ENCODE assay signal across 8 cellular contexts in the genomic region with DNA sequence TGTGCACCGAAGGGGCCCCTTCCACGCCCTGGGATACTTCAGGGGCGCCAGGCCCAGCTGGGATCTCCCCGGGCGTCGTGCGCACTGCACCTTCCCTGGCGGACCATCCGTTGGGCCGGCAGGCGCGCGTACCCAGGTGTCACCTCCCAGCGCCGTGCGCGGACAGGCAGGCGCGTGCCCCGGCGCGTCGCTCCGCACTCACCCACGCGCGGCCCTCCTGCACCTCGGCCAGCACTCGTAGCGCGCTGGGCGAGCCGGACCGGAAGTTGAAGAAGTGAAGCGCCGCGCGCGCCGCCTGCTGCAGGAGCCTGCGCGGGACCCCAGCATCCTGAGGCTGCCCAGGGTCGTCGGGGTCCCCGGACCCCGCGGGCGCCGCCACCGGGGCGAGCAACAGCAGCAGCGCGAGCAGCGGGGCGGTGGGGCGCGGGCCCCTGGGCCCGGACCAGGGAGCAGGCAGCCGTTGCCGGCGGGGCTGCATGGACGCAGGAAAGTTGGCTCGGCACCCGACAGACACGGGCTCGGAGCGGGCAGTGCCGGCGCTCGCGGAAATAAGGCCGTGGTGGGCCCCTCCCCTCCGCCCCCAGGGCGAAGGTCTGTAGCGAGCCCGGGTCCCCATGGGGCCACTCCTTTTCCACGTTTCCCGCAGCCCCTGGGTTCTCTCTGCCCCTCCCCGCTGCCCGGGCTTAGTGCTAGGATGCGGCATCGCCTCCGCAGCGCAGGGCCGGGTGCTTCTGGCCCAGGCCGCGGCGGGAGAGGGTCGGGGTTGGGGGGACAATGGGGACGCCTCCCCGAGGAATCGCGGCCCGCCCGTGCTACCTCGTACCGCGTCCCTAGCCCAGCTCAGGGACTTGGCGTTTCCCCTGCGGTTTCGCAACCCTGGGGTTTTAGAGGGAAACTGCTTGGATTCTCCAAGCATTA. TPM values are rescaled to one million over a fixed set of nuclear protein-coding genes. Genes with fewer than 3 reads are reported as not detected.
DNase-seq lines count a peak whose midpoint lies in the region; ATAC-seq and TF ChIP-seq lines count a peak whose summit lies in the region.

A gene with protein sequence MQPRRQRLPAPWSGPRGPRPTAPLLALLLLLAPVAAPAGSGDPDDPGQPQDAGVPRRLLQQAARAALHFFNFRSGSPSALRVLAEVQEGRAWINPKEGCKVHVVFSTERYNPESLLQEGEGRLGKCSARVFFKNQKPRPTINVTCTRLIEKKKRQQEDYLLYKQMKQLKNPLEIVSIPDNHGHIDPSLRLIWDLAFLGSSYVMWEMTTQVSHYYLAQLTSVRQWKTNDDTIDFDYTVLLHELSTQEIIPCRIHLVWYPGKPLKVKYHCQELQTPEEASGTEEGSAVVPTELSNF (minus strand): TSS at position 520 of the 918 bp plus-strand sequence. CDS start 42 bp downstream, at position 478.

- no peak within 1 kb of the TSS for H3K27ac Mint-ChIP-seq in activated CD4-positive, alpha-beta memory T cell treated with anti-CD3 and anti-CD28 coated beads for 36 hours
- H3K27ac Mint-ChIP-seq in stimulated activated naive CD8-positive, alpha-beta T cell treated with anti-CD3 and anti-CD28 coated beads, Interleukin-15, amount 100 ng/mL, for 72 hours, result no peak within 1 kb of the TSS

- H3K36me3 Mint-ChIP-seq in activated CD4-positive, alpha-beta memory T cell treated with anti-CD3 and anti-CD28 coated beads for 36 hours, result no peaks in the 10 kb centered on the region

- H3K4me1 Mint-ChIP-seq in activated CD4-positive, alpha-beta memory T cell treated with anti-CD3 and anti-CD28 coated beads for 36 hours (ENCODE audit: low read depth), result peaks cover 17% of the 10 kb centered on the region
- peaks cover 12% of the 10 kb centered on the region for H3K4me1 Mint-ChIP-seq in stimulated activated naive CD8-positive, alpha-beta T cell treated with anti-CD3 and anti-CD28 coated beads, Interleukin-15, amount 100 ng/mL, for 72 hours

- peak; percentile 74 for ATAC-seq in HG03565 (IDR thresholded peaks at IDR 0.05; ENCODE audit: unreplicated experiment)
- ATAC-seq in stimulated activated naive CD8-positive, alpha-beta T cell treated with anti-CD3 and anti-CD28 coated beads, Interleukin-15, amount 100 ng/mL, for 72 hours, result peak; percentile 83

- H3K4me3 Mint-ChIP-seq in activated CD4-positive, alpha-beta memory T cell treated with anti-CD3 and anti-CD28 coated beads for 36 hours, result peak within 1 kb of the TSS; percentile 45
- H3K4me3 Mint-ChIP-seq in stimulated activated naive CD8-positive, alpha-beta T cell treated with anti-CD3 and anti-CD28 coated beads, Interleukin-15, amount 100 ng/mL, for 72 hours, result peak within 1 kb of the TSS; percentile 64 to 75

- H3K9me3 Mint-ChIP-seq in activated CD4-positive, alpha-beta memory T cell treated with anti-CD3 and anti-CD28 coated beads for 36 hours, result peaks cover 9% of the 10 kb centered on the region
- H3K9me3 Mint-ChIP-seq in stimulated activated naive CD8-positive, alpha-beta T cell treated with anti-CD3 and anti-CD28 coated beads, Interleukin-15, amount 100 ng/mL, for 72 hours, result peaks cover 0 to 8% of the 10 kb centered on the region in 2 donors

- intact Hi-C loops in activated CD4-positive, alpha-beta memory T cell treated with anti-CD3 and anti-CD28 coated beads for 36 hours (cut with micrococcal nuclease), result no loop called here

- DNase-seq in DMS53 treated with DMSO at 0.1 percent for 48 hours (lab: John Stamatoyannopoulos, UW; ENCODE audit: unreplicated experiment), result peak; percentile 12
- DNase-seq in GM20000 (ENCODE audit: low spot score), result peak; percentile 86
- DNase-seq in activated CD4-positive, alpha-beta memory T cell treated with anti-CD3 and anti-CD28 coated beads for 36 hours, result peak; percentile 60
- DNase-seq in epidermal melanocyte (ENCODE audit: insufficient read length, low spot score), result peak; percentile 38
- DNase-seq in midbrain (lab: John Stamatoyannopoulos, UW), result peak; percentile 21
- peak; percentile 51 to 54 for DNase-seq in stimulated activated naive CD8-positive, alpha-beta T cell treated with anti-CD3 and anti-CD28 coated beads, Interleukin-15, amount 100 ng/mL, for 72 hours
- no peak for DNase-seq in dedifferentiated amniotic fluid mesenchymal stem cell (ENCODE audit: extremely low spot score)

- H3K27me3 Mint-ChIP-seq in activated CD4-positive, alpha-beta memory T cell treated with anti-CD3 and anti-CD28 coated beads for 36 hours, result no peaks in the 10 kb centered on the region
- no peaks in the 10 kb centered on the region for H3K27me3 Mint-ChIP-seq in stimulated activated naive CD8-positive, alpha-beta T cell treated with anti-CD3 and anti-CD28 coated beads, Interleukin-15, amount 100 ng/mL, for 72 hours

- CTCF ChIA-PET in activated CD4-positive, alpha-beta memory T cell treated with anti-CD3 and anti-CD28 coated beads for 36 hours (lab: Charles Lee), result no interaction called here

- TF ChIP-seq CTCF in GM20000 (IDR thresholded peaks at IDR 0.05; ENCODE audit: extremely low read depth, missing control alignments), result peak; percentile 3

- POLR2A ChIA-PET in activated CD4-positive, alpha-beta memory T cell treated with anti-CD3 and anti-CD28 coated beads for 36 hours (lab: Charles Lee), result no interaction called here

RNA-seq across cellular contexts. Expression of the gene that starts here (rescaled TPM):
- total RNA-seq in activated CD4-positive, alpha-beta memory T cell treated with anti-CD3 and anti-CD28 coated beads for 36 hours, result not detected

Comparison
In these comparisons a context has a peak if more than half of its experiments do, and no peak if none do; other contexts are left out.
1. Peak in DNase-seq in activated CD4-positive, alpha-beta memory T cell treated with anti-CD3 and anti-CD28 coated beads for 36 hours; RNA of the gene not detected or under 1 TPM.